12 cellular contexts compared by ENCODE assay signal in the genomic region with DNA sequence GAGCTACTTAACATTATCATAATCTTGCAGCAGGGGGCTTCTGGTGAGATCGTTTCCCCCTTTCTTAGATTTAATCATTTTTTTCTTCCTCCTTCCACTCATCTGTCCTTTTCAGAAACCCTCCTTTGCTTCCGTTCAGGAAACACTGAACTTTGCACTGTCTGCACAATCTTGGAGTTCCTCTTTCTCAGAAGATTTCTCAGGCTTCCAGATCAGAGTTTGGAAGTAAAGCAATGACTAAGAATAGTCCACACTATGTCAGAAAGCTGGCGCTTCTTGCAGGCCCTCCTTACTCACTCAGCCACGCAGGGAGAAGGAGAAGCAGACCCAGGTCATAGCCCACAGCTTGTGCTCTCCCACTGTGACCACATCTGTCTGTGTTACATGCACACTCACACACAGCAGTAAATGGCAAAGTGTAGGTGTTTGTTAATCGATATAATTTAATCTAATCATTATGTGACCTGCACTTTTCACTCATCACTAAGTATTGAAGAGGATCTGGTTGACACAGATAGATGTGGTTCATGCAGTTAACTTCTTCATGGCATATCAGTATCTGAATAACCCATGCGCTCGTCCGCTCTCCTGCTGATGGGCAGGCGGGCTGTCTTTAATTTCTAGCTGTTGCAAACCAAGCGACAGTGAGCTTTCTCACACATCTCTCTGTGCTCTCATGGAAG. TPM values are rescaled to one million over a fixed set of nuclear protein-coding genes. Genes with fewer than 3 reads are reported as not detected.
A peak's percentile ranks its signal among the peaks of the same experiment; 100 is the strongest.
DNase-seq lines count a peak whose midpoint lies in the region; ATAC-seq, FAIRE-seq and TF ChIP-seq lines count a peak whose summit lies in the region.
"Had no signal": no experiment of that assay in that cellular context is flagged by ENCODE, and none has a peak within 500 bp of the region (broad histone marks: within the 10 kb centered on the region; RNA-seq: fewer than 3 reads in every experiment).

No MANE protein-coding gene starts in this region.

- peaks cover 18% of the 10 kb centered on the region for H3K36me3 Mint-ChIP-seq in IgD-negative memory B cell
- H3K36me3 Mint-ChIP-seq in progenitor cell of endocrine pancreas (ENCODE audit: insufficient read depth), result no peaks in the 10 kb centered on the region

- H3K9me3 ChIP-seq in GM12878 (replicated peaks; ENCODE audit: control insufficient read depth, insufficient read depth, low read length), result no peaks in the 10 kb centered on the region; the same call in 2 of the 3 replicates
- no peaks in the 10 kb centered on the region for H3K9me3 ChIP-seq in neutrophil

- H3K9ac ChIP-seq in GM12878 (ENCODE audit: control insufficient read depth, insufficient read depth, low read length), result no peak overlapping the region

- 63% methylated on average over 10 of the region's 10 CpGs for WGBS in GM12878 (ENCODE audit: insufficient coverage, insufficient replicate concordance, low lambda C conversion rate, missing lambda C conversion rate)

- intact Hi-C loops in GM12878 (cut with micrococcal nuclease; ENCODE audit: unreplicated experiment), result no loop called here

- no peak overlapping the region for H3K4me2 ChIP-seq in GM12878 (ENCODE audit: control insufficient read depth, insufficient read depth)
- H3K4me2 ChIP-seq: hepatocyte had no signal

- peak; percentile 48 for ATAC-seq in GM12878

- no peaks in the 10 kb centered on the region; the same call in 1 of the 2 replicates for H3K79me2 ChIP-seq in GM12878 (ENCODE audit: control insufficient read depth, insufficient read depth, low read length)
- H3K79me2 ChIP-seq: hepatocyte had no signal

- H3K4me1 Mint-ChIP-seq in IgD-negative memory B cell (peaks cover 46 to 49% (median 47%) of the 10 kb centered on the region in 3 donors), progenitor cell of endocrine pancreas (ENCODE audit: low read depth) (peaks cover 32% of the 10 kb centered on the region)

- SMC1A ChIA-PET in GM12878 (lab: Charles Lee; ENCODE audit: uncharacterized antibody, unreplicated experiment), result no interaction called here

- H2AFZ ChIP-seq in GM12878 (ENCODE audit: control insufficient read depth, low read depth, low read length), result no peak overlapping the region
- H2AFZ ChIP-seq: hepatocyte had no signal

- H3K27me3 Mint-ChIP-seq in IgD-negative memory B cell (no peaks in the 10 kb centered on the region), progenitor cell of endocrine pancreas (peaks cover 3% of the 10 kb centered on the region)

- H3K27ac Mint-ChIP-seq in IgD-negative memory B cell (peak overlapping the region; percentile 51 to 85 (median 78)), progenitor cell of endocrine pancreas (no peak overlapping the region)
- H3K27ac Mint-ChIP-seq: T-helper 1 cell treated with Interleukin-12 subunit alpha and Interleukin-12 subunit beta and Interleukin-4 antibody, amounts not matched to agents 30 μg/mL and 1 μg/mL, for 36 hours had no signal

- H3K4me1 ChIP-seq in GM12878 (ENCODE audit: control insufficient read depth, insufficient read depth, low read length), result peaks cover 4% of the 10 kb centered on the region; the same call in 1 of the 2 replicates
- peaks cover 57 to 77% of the 10 kb centered on the region in 2 experiments for H3K4me1 ChIP-seq in neutrophil (ENCODE audit: control insufficient read depth in 1 of 2, insufficient read depth in 1 of 2, low read depth in 1 of 2, low read length in 1 of 2)

- TF ChIP-seq POLR2A in GM12878 (IDR thresholded peaks at IDR 0.05; ENCODE audit: low read depth, low read length), result no peak

- no peak for TF ChIP-seq RAD21 in GM12878 (IDR thresholded peaks at IDR 0.05; ENCODE audit: insufficient read depth, low read depth, low read length)

- in situ Hi-C loops in GM12878 (cut with MboI), result no loop called here

- no peaks in the 10 kb centered on the region for H3K27me3 ChIP-seq in GM12878 (replicated peaks in 1 of 2; ENCODE audit: control insufficient read depth in 2 of 2, insufficient read depth in 2 of 2, low read length in 1 of 2)
- H3K27me3 ChIP-seq in neutrophil, result no peaks in the 10 kb centered on the region
- H3K27me3 ChIP-seq: hepatocyte had no signal

- CTCF ChIA-PET in GM12878 (lab: Yijun Ruan, JAX), result interaction anchor here (1.2 kb wide), 1 partner anchor 154 kb away, joined by 4 read pairs; no protein-coding TSS in a partner anchor

- H4K20me1 ChIP-seq in GM12878 (ENCODE audit: control insufficient read depth, insufficient read depth), result no peaks in the 10 kb centered on the region

- RAD21 ChIA-PET in GM12878 (lab: Charles Lee; ENCODE audit: unreplicated experiment), result no interaction called here

- no peak overlapping the region for H3K4me3 ChIP-seq in GM12878
- peak overlapping the region in 1 of 2 experiments; percentile 32 for H3K4me3 ChIP-seq in neutrophil (ENCODE audit: low read depth in 1 of 2, low read length in 1 of 2)
- H3K4me3 ChIP-seq: hepatocyte had no signal

- H3K27ac ChIP-seq in GM12878 (ENCODE audit: control insufficient read depth, insufficient read depth) (no peak overlapping the region), neutrophil (peak overlapping the region; percentile 73)
- H3K27ac ChIP-seq: hepatocyte had no signal

- H3K4me3 Mint-ChIP-seq in IgD-negative memory B cell, result peak overlapping the region in 1 of 4 donors; percentile 58
- no peak overlapping the region for H3K4me3 Mint-ChIP-seq in progenitor cell of endocrine pancreas (ENCODE audit: low read depth)
- H3K4me3 Mint-ChIP-seq: T-helper 1 cell treated with Interleukin-12 subunit alpha and Interleukin-12 subunit beta and Interleukin-4 antibody, amounts not matched to agents 30 μg/mL and 1 μg/mL, for 36 hours had no signal

- no peak for TF ChIP-seq EP300 in GM12878 (IDR thresholded peaks at IDR 0.05; ENCODE audit: borderline replicate concordance in 1 of 2, control insufficient read depth in 1 of 2, low read depth in 2 of 2, low read length in 2 of 2)

- POLR2A ChIA-PET in GM12878 (lab: Charles Lee), result no interaction called here

- TF ChIP-seq CTCF in GM12878 (IDR thresholded peaks at IDR 0.05 in 2 of 3, conservative IDR thresholded peaks at IDR 0.05 in 1 of 3; ENCODE audit: control insufficient read depth in 2 of 3, extremely low read depth in 1 of 3, insufficient read depth in 1 of 3, low read depth in 3 of 3, low read length in 3 of 3) (no peak), neutrophil (IDR thresholded peaks at IDR 0.05) (no peak), progenitor cell of endocrine pancreas (IDR thresholded peaks at IDR 0.05; ENCODE audit: unreplicated experiment) (no peak)

- DNase-seq in GF-D8 (lab: John Stamatoyannopoulos, UW) (peak; percentile 99), GM12878 (ENCODE audit: low read depth, low spot score) (no peak), progenitor cell of endocrine pancreas (ENCODE audit: low spot score, unreplicated experiment) (no peak), cerebellar nuclear complex (lab: John Stamatoyannopoulos, UW) (no peak)
- no peak for DNase-seq in stimulated activated CD4-positive, alpha-beta T cell treated with anti-CD3 and anti-CD28 coated beads, Interleukin-12 subunit alpha, Interleukin-12 subunit beta, amount 100 ng/mL, for 4 hours
- no peak for DNase-seq in activated CD8-positive, alpha-beta memory T cell treated with anti-CD3 and anti-CD28 coated beads, Interleukin-2, amount 50 U/mL, for 48 hours
- DNase-seq: effector CD8-positive, alpha-beta T cell; NCI-H748 treated with DMSO at 0.1 percent for 48 hours had no signal

- H3K9me3 Mint-ChIP-seq in IgD-negative memory B cell, result no peaks in the 10 kb centered on the region
- H3K9me3 Mint-ChIP-seq in progenitor cell of endocrine pancreas (ENCODE audit: low read depth), result peaks cover 4% of the 10 kb centered on the region
- H3K9me3 Mint-ChIP-seq: T-helper 1 cell treated with Interleukin-12 subunit alpha and Interleukin-12 subunit beta and Interleukin-4 antibody, amounts not matched to agents 30 μg/mL and 1 μg/mL, for 36 hours had no signal

- H3K36me3 ChIP-seq in GM12878 (ENCODE audit: control insufficient read depth in 2 of 2, insufficient read depth in 2 of 2, low read length in 1 of 2) (no peaks in the 10 kb centered on the region; a peak in 1 of 4 replicates), neutrophil (peaks cover 65% of the 10 kb centered on the region)

- no TSS peak for BruUV-seq in GM12878 (replicated peaks; lab: Mats Ljungman, UMichigan)

- FAIRE-seq in GM12878 (lab: Jason Lieb, UNC), result no peak

TF ChIP-seq in GM12878, 131 proteins besides CTCF, POLR2A, EP300 and RAD21:
- TF ChIP-seq RUNX3 (IDR thresholded peaks at IDR 0.05; ENCODE audit: low read length) (peak; percentile 27; the same call in 1 of the 2 replicates), PAX5 (IDR thresholded peaks at IDR 0.05; ENCODE audit: borderline replicate concordance, low read depth, low read length) (peak; percentile 58; the same call in 1 of the 2 replicates), RBBP5 (conservative IDR thresholded peaks at IDR 0.05) (no peak)

RNA-seq across cellular contexts. Expression of gene ALOX5, which starts 30.2 kb away (rescaled TPM):
- polyA plus RNA-seq in IgD-negative memory B cell (193 TPM), GM12878 (2011; rRNA removed) (0.33 and 0.43 TPM in 2 replicates), GM12878 (2014; fragmentation: Illumina TruSeq; extraction: Trizol) (27.6 and 49.5 TPM in 2 replicates), GM12878 (2014; fragmentation: Nextera tagmentation; extraction: Ambion mirVana) (1 to 10 TPM; 3.3 to 6.5 TPM), GM12878 (2014; rRNA removed) (102 and 104 TPM in 2 replicates), GM12878 (2016; fragmentation: Nextera tagmentation; extraction: Ambion mirVana) (10 to 100 TPM; 31.1 to 37.4 TPM)
- 41.8 and 52.8 TPM in 2 replicates for total RNA-seq in GM12878 (2013; cell fraction: nucleolus; rRNA removed)
- total RNA-seq in GM12878 (2014; rRNA removed) (67.1 and 72.5 TPM in 2 replicates), GM12878 (2014; rRNA removed; fragmentation: Illumina TruSeq; extraction: Trizol) (29.0 and 29.8 TPM in 2 replicates), GM12878 (2021) (62.4 and 69.0 TPM in 2 replicates), progenitor cell of endocrine pancreas (1.9 and 2.5 TPM in 2 replicates)
- 20.4 TPM for polyA plus RNA-seq in GM12878 (2011; ENCODE audit: low read depth)
- polyA plus RNA-seq in GM12878 (2011; cell fraction: cytosol; rRNA removed), result 0.55 and 0.76 TPM in 2 replicates
- 2.6 and 4.4 TPM in 2 replicates for polyA plus RNA-seq in GM12878 (2011; cell fraction: nucleus; rRNA removed)
- polyA plus RNA-seq in GM12878 (2012), result 48.8 and 49.2 TPM in 2 replicates
- polyA minus RNA-seq in GM12878 (2011; rRNA and poly(A)+ RNA removed), result 0.15 and 1.2 TPM in 2 replicates
- not detected in 2 replicates for polyA minus RNA-seq in GM12878 (2011; cell fraction: cytosol; rRNA and poly(A)+ RNA removed)
- polyA minus RNA-seq in GM12878 (2011; cell fraction: nucleus; rRNA and poly(A)+ RNA removed), result 0.24 and 1.4 TPM in 2 replicates
